ENCODE assay signal across 1 cellular context in genomic region chr16:69509125-69509524, GRCh38.
TF ChIP-seq lines count a peak whose summit lies in the region.

No MANE protein-coding gene starts in this region.

TF ChIP-seq in HepG2, 621 proteins besides CTCF, POLR2A, EP300 and RAD21:
- TF ChIP-seq HNF1B (CRISPR knock-in tag; IDR thresholded peaks at IDR 0.05): no peak
- TF ChIP-seq ZNF782 (CRISPR knock-in tag; IDR thresholded peaks at IDR 0.05; ENCODE audit: borderline replicate concordance): no peak
- TF ChIP-seq ZBTB33 (CRISPR knock-in tag; IDR thresholded peaks at IDR 0.05): peak; percentile 57; the same call in 1 of the 2 replicates
- TF ChIP-seq HNF4A (CRISPR knock-in tag; IDR thresholded peaks at IDR 0.05): peak; percentile 49; the same call in 1 of the 2 replicates
- TF ChIP-seq CEBPG (CRISPR knock-in tag; IDR thresholded peaks at IDR 0.05): peak; percentile 53
- TF ChIP-seq YEATS2 (CRISPR knock-in tag; IDR thresholded peaks at IDR 0.05; ENCODE audit: borderline replicate concordance): no peak
- TF ChIP-seq NFE2L1 (CRISPR knock-in tag; IDR thresholded peaks at IDR 0.05; ENCODE audit: borderline replicate concordance): no peak
- TF ChIP-seq ERF (CRISPR knock-in tag; IDR thresholded peaks at IDR 0.05): no peak
- no peak for TF ChIP-seq SCMH1 (CRISPR knock-in tag; IDR thresholded peaks at IDR 0.05; ENCODE audit: borderline replicate concordance)
- TF ChIP-seq USF2 (IDR thresholded peaks at IDR 0.05; ENCODE audit: low read depth, low read length): no peak
- no peak for TF ChIP-seq USF2 (CRISPR knock-in tag; IDR thresholded peaks at IDR 0.05; ENCODE audit: borderline replicate concordance)
- TF ChIP-seq ISL2 (CRISPR knock-in tag; IDR thresholded peaks at IDR 0.05): no peak
- TF ChIP-seq ATF5 (CRISPR knock-in tag; IDR thresholded peaks at IDR 0.05; ENCODE audit: low read depth): no peak
- 0 out of 2 replicates have a peak, but pooled peaks have one; percentile 13 for TF ChIP-seq ZNF770 (CRISPR knock-in tag; IDR thresholded peaks at IDR 0.05)
- no peak for TF ChIP-seq GTF2F1 (IDR thresholded peaks at IDR 0.05; ENCODE audit: low read length)
- peak; percentile 25; the same call in 1 of the 2 replicates for TF ChIP-seq ZGPAT (CRISPR knock-in tag; IDR thresholded peaks at IDR 0.05)
- no peak for TF ChIP-seq PHF5A (CRISPR knock-in tag; IDR thresholded peaks at IDR 0.05; ENCODE audit: low read depth, unreplicated experiment)
- 0 out of 2 replicates have a peak, but pooled peaks have one; percentile 27 for TF ChIP-seq NCOA2 (CRISPR knock-in tag; IDR thresholded peaks at IDR 0.05)
- peak; percentile 13; the same call in 1 of the 2 replicates for TF ChIP-seq ZNF460 (CRISPR knock-in tag; IDR thresholded peaks at IDR 0.05; ENCODE audit: borderline replicate concordance)
- TF ChIP-seq ZMAT3 (CRISPR knock-in tag; conservative IDR thresholded peaks at IDR 0.05): no peak
- TF ChIP-seq CEBPB (IDR thresholded peaks at IDR 0.05; ENCODE audit: borderline replicate concordance, low read depth, low read length): peak; percentile 45; the same call in 1 of the 2 replicates
- no peak for TF ChIP-seq ZNF614 (CRISPR knock-in tag; IDR thresholded peaks at IDR 0.05; ENCODE audit: borderline replicate concordance)
- TF ChIP-seq ZNF441 (CRISPR knock-in tag; IDR thresholded peaks at IDR 0.05; ENCODE audit: borderline replicate concordance): no peak
- no peak for TF ChIP-seq PREB (CRISPR knock-in tag; IDR thresholded peaks at IDR 0.05)
